ENCODE assay signal across 21 cellular contexts in genomic region chr5:98503582-98503981, GRCh38.
DNase-seq lines count a peak whose midpoint lies in the region; ATAC-seq, FAIRE-seq and TF ChIP-seq lines count a peak whose summit lies in the region.
"Had no signal": no experiment of that assay in that cellular context is flagged by ENCODE, and none has a peak within 500 bp of the region (broad histone marks: within the 10 kb centered on the region; RNA-seq: fewer than 3 reads in every experiment).

No MANE protein-coding gene starts in this region.

- H3K4me1 ChIP-seq in PC-3 (ENCODE audit: insufficient read depth, low read length) (no peaks in the 10 kb centered on the region), body of pancreas (peaks cover 27% of the 10 kb centered on the region), mesendoderm (ENCODE audit: control insufficient read depth, low read depth, low read length) (no peaks in the 10 kb centered on the region), pancreas (peaks cover 14 to 27% (median 23%) of the 10 kb centered on the region in 3 donors)
- H3K4me1 ChIP-seq: BLaER1 treated with 17β-estradiol and CSF1 and Interleukin-3, amounts not matched to agents 10 nM and 100 nM; SJCRH30 had no signal

- no peak overlapping the region for H2BK15ac ChIP-seq in mesendoderm (replicated peaks; ENCODE audit: low read depth)

- TF ChIP-seq CTCF in PC-3 (conservative IDR thresholded peaks at IDR 0.05; ENCODE audit: low read depth, low read length) (no peak), body of pancreas (IDR thresholded peaks at IDR 0.05) (peak in 1 of 7 experiments; percentile 19), pancreas (IDR thresholded peaks at IDR 0.05) (no peak)

- H3F3A ChIP-seq in PC-3 (ENCODE audit: low read length, unreplicated experiment), result no peaks in the 10 kb centered on the region

- 0 out of 2 replicates have a peak overlapping the region, but pooled peaks have one; percentile 7 for H2AFZ ChIP-seq in PC-3 (ENCODE audit: low read length)

- H3K56ac ChIP-seq in mesendoderm (ENCODE audit: low read length), result no peak overlapping the region

- no TSS peak for BruUV-seq in PC-3 (replicated peaks; lab: Mats Ljungman, UMichigan)

- H2BK5ac ChIP-seq in mesendoderm (ENCODE audit: low read length), result no peak overlapping the region

- H3K27me3 ChIP-seq in PC-3 (ENCODE audit: low read length) (no peaks in the 10 kb centered on the region), body of pancreas (no peaks in the 10 kb centered on the region), mesendoderm (ENCODE audit: insufficient read depth, low read length, poor library complexity) (no peaks in the 10 kb centered on the region), pancreas (no peaks in the 10 kb centered on the region)
- H3K27me3 ChIP-seq: BLaER1 treated with 17β-estradiol and CSF1 and Interleukin-3, amounts not matched to agents 10 nM and 100 nM; SJCRH30 had no signal

- H3K9me3 ChIP-seq in PC-3 (ENCODE audit: low read length), result no peaks in the 10 kb centered on the region
- no peaks in the 10 kb centered on the region for H3K9me3 ChIP-seq in body of pancreas
- H3K9me3 ChIP-seq in pancreas, result no peaks in the 10 kb centered on the region
- H3K9me3 ChIP-seq: BLaER1 treated with 17β-estradiol and CSF1 and Interleukin-3, amounts not matched to agents 10 nM and 100 nM; SJCRH30 had no signal

- no peak overlapping the region for H3K9ac ChIP-seq in PC-3 (ENCODE audit: low read length)
- no peak overlapping the region for H3K9ac ChIP-seq in mesendoderm (ENCODE audit: low read length)
- H3K9ac ChIP-seq: BLaER1 treated with 17β-estradiol and CSF1 and Interleukin-3, amounts not matched to agents 10 nM and 100 nM had no signal

- H3K18ac ChIP-seq in mesendoderm (ENCODE audit: low read length), result no peak overlapping the region

- no peak overlapping the region for H4K8ac ChIP-seq in mesendoderm (ENCODE audit: low read depth, low read length)

- CTCF ChIA-PET in PC-3 (lab: Charles Lee), result no interaction called here

- ATAC-seq in PC-3 (no peak), body of pancreas (peak; percentile 51), pancreas (peak; percentile 56 to 71 (median 68)), GM18861 (IDR thresholded peaks at IDR 0.05; ENCODE audit: unreplicated experiment) (no peak)
- ATAC-seq: CD8-positive, alpha-beta T cell had no signal

- H3K4me3 ChIP-seq in PC-3 (ENCODE audit: low read length) (no peak overlapping the region), body of pancreas (no peak overlapping the region), mesendoderm (ENCODE audit: low read length) (no peak overlapping the region), pancreas (no peak overlapping the region)
- H3K4me3 ChIP-seq: BLaER1 treated with 17β-estradiol and CSF1 and Interleukin-3, amounts not matched to agents 10 nM and 100 nM; SJCRH30 had no signal

- no peak overlapping the region for H2BK120ac ChIP-seq in mesendoderm (ENCODE audit: low read depth, low read length)

- H3K4me2 ChIP-seq in PC-3 (ENCODE audit: low read length), result no peak overlapping the region
- H3K4me2 ChIP-seq in mesendoderm (ENCODE audit: low read length), result no peak overlapping the region
- H3K4me2 ChIP-seq: BLaER1 treated with 17β-estradiol and CSF1 and Interleukin-3, amounts not matched to agents 10 nM and 100 nM had no signal

- no peak overlapping the region for H2AK5ac ChIP-seq in mesendoderm (ENCODE audit: low read length)

- H4K20me1 ChIP-seq in PC-3 (ENCODE audit: low read length), result no peaks in the 10 kb centered on the region
- H4K20me1 ChIP-seq: BLaER1 treated with 17β-estradiol and CSF1 and Interleukin-3, amounts not matched to agents 10 nM and 100 nM had no signal

- H3K23ac ChIP-seq in mesendoderm (ENCODE audit: low read length), result no peak overlapping the region

- TF ChIP-seq POLR2A in body of pancreas (IDR thresholded peaks at IDR 0.05), result no peak
- no peak for TF ChIP-seq POLR2A in GM12891 (IDR thresholded peaks at IDR 0.05; ENCODE audit: low read depth, low read length)

- H3K9me2 ChIP-seq in PC-3 (replicated peaks; ENCODE audit: low read length), result no peaks in the 10 kb centered on the region

- H3K36me3 ChIP-seq in PC-3 (ENCODE audit: low read depth, low read length), result no peaks in the 10 kb centered on the region
- H3K36me3 ChIP-seq in body of pancreas (replicated peaks in 1 of 2; ENCODE audit: insufficient read depth in 1 of 2, low read depth in 2 of 2), result no peaks in the 10 kb centered on the region
- no peaks in the 10 kb centered on the region for H3K36me3 ChIP-seq in mesendoderm (ENCODE audit: control insufficient read depth, insufficient read depth, low read length)
- no peaks in the 10 kb centered on the region for H3K36me3 ChIP-seq in pancreas
- H3K36me3 ChIP-seq: BLaER1 treated with 17β-estradiol and CSF1 and Interleukin-3, amounts not matched to agents 10 nM and 100 nM; SJCRH30 had no signal

- H3K27ac ChIP-seq in PC-3 (ENCODE audit: low read length) (no peak overlapping the region), body of pancreas (peak overlapping the region; percentile 6 to 48 (median 32)), mesendoderm (ENCODE audit: low read depth, low read length) (no peak overlapping the region), pancreas (peak overlapping the region in 2 of 4 donors; percentile 17 to 42)
- H3K27ac ChIP-seq: BLaER1 treated with 17β-estradiol and CSF1 and Interleukin-3, amounts not matched to agents 10 nM and 100 nM; SJCRH30 had no signal

- intact Hi-C loops in PC-3 (cut with micrococcal nuclease) (no loop called here), body of pancreas (cut with DNase I) (no loop called here), pancreas (cut with DNase I) (no loop called here)

- H3K4ac ChIP-seq in mesendoderm (ENCODE audit: low read depth, low read length), result no peak overlapping the region

- H3K79me2 ChIP-seq in PC-3 (ENCODE audit: low read length) (no peaks in the 10 kb centered on the region), mesendoderm (ENCODE audit: control insufficient read depth, insufficient read depth, low read length) (no peaks in the 10 kb centered on the region)

- FAIRE-seq in pancreas (lab: Jason Lieb, UNC) (no peak), GM12891 (lab: Jason Lieb, UNC) (no peak)
- FAIRE-seq: GM12892, RCC 7860 had no signal

- DNase-seq in PC-3 (no peak), body of pancreas (peak; percentile 17 to 50 (median 21)), mesendoderm (peak; percentile 14), pancreas (peak in 1 of 6 donors; percentile 6), GM12891 (ENCODE audit: insufficient read length, low spot score) (no peak), pons (ENCODE audit: low spot score) (no peak)
- DNase-seq: ACHN; CD8-positive, alpha-beta T cell; DMS153; H7; HFFc6; Karpas-422; NCI-H1417 treated with DMSO at 0.1 percent for 48 hours; NCI-H187 treated with DMSO at 0.1 percent for 48 hours; NCI-H510A treated with DMSO at 0.1 percent for 48 hours; NCI-H748 treated with DMSO at 0.1 percent for 48 hours; SJCRH30 had no signal

- WGBS in body of pancreas, 2 donors, result 8 to 14% methylated on average over 2 of the region's 2 CpGs
- no CpG with 5 or more reads among the region's 2 CpGs for WGBS in mesendoderm (ENCODE audit: extremely low coverage, insufficient coverage, low lambda C conversion rate)
- 10 to 17% methylated on average over 2 of the region's 2 CpGs for WGBS in pancreas, 2 donors

- H3K79me1 ChIP-seq in mesendoderm (ENCODE audit: low read length), result no peaks in the 10 kb centered on the region

- POLR2A ChIA-PET in PC-3 (lab: Charles Lee; ENCODE audit: unreplicated experiment), result no interaction called here

- no peak overlapping the region for H4K5ac ChIP-seq in mesendoderm (ENCODE audit: low read length)

TF ChIP-seq in GM12891, 5 proteins besides CTCF, POLR2A, EP300 and RAD21:
- no peak for TF ChIP-seq POU2F2 (IDR thresholded peaks at IDR 0.05; ENCODE audit: low read depth, low read length)
- TF ChIP-seq PAX5 (IDR thresholded peaks at IDR 0.05; ENCODE audit: insufficient read depth, low read length, severe bottlenecking), result no peak
- no peak for TF ChIP-seq SPI1 (IDR thresholded peaks at IDR 0.05; ENCODE audit: low read depth, low read length)
- no peak for TF ChIP-seq POLR2AphosphoS5 (IDR thresholded peaks at IDR 0.05; ENCODE audit: low read depth, low read length)
- no peak for TF ChIP-seq TAF1 (IDR thresholded peaks at IDR 0.05; ENCODE audit: low read depth, low read length)

Comparison
In these comparisons a context has a peak if more than half of its experiments do, and no peak if none do; other contexts are left out.
1. ATAC-seq: peak in body of pancreas (single experiment) and pancreas (4 of 4); none in PC-3 (single experiment) and GM18861 (single experiment).
2. DNase-seq: peak in body of pancreas (4 of 4) and mesendoderm (single experiment); none in PC-3 (single experiment), GM12891 (single experiment) and pons (single experiment).
3. H3K27ac ChIP-seq: peak in body of pancreas (4 of 4); none in PC-3 (single experiment) and mesendoderm (single experiment).